Comparison of ENCODE assay signal across 28 cellular contexts in the genomic region with DNA sequence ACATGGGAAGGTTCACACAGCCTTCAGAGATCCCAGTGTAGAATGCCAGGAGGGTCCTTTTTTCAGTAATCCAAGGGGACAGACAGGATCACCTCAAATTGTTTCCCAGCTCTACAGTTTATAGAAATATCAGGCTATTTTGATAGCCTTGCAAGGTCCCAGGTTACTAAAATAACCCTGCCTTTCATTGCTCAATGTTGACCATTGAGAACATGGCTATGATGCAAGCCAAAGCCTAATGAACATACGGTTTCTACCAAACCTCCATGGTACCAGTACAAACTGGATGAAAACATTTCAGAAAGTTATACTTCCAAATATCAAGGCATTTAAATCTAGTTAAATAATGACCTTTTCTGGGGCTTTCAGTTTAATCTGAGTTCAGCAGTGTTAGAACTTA.
"Had no signal": no experiment of that assay in that cellular context is flagged by ENCODE, and none has a peak within 500 bp of the region (broad histone marks: within the 10 kb centered on the region; RNA-seq: fewer than 3 reads in every experiment).

No MANE protein-coding gene starts in this region.

- H3K4me3 ChIP-seq: stomach, suprapubic skin, testis, thoracic aorta, thyroid gland, tibial artery, tibial nerve, transverse colon, upper lobe of left lung, upper lobe of right lung, uterus, vagina had no signal

- H3K27me3 Mint-ChIP-seq: stimulated activated memory B cell treated with anti-CD40 and anti-IgM and Interleukin-4, amounts not matched to agents 10 μg/mL and 1 μg/mL and 100 μg/mL, for 72 hours; stimulated activated naive CD8-positive, alpha-beta T cell treated with anti-CD3 and anti-CD28 coated beads, Interleukin-15, amount 100 ng/mL, for 72 hours; stimulated activated naive CD8-positive, alpha-beta T cell treated with anti-CD3 and anti-CD28 coated beads, Interleukin-15, Interleukin-2, amounts not matched to agents 100 ng/mL and 50 ng/mL, for 24 hours; type B pancreatic cell had no signal

- H3K36me3 ChIP-seq: stomach, suprapubic skin, thoracic aorta, thyroid gland, tibial artery, tibial nerve, transverse colon, upper lobe of left lung, upper lobe of right lung, uterus, vagina had no signal

- H3K4me1 Mint-ChIP-seq: stimulated activated effector memory CD8-positive, alpha-beta T cell treated with anti-CD3 and anti-CD28 coated beads, Interleukin-12 subunit alpha, Interleukin-12 subunit beta, amount 100 ng/mL, for 72 hours; stimulated activated memory B cell treated with anti-CD40 and anti-IgM and Interleukin-4, amounts not matched to agents 10 μg/mL and 1 μg/mL and 100 μg/mL, for 72 hours; stimulated activated naive B cell treated with anti-CD40 and anti-IgM and Interleukin-4, amounts not matched to agents 10 μg/mL and 1 μg/mL and 100 μg/mL, for 72 hours; stimulated activated naive CD8-positive, alpha-beta T cell treated with anti-CD3 and anti-CD28 coated beads, Interleukin-15, amount 100 ng/mL, for 72 hours had no signal

- H3K4me1 ChIP-seq: stomach, suprapubic skin, testis, thyroid gland, tibial artery, tibial nerve, transverse colon, upper lobe of left lung, upper lobe of right lung, uterus, vagina had no signal

- H3K9me3 Mint-ChIP-seq: stimulated activated memory B cell treated with anti-CD40 and anti-IgM and Interleukin-4, amounts not matched to agents 10 μg/mL and 1 μg/mL and 100 μg/mL, for 72 hours; stimulated activated naive B cell treated with anti-CD40 and anti-IgM and Interleukin-4, amounts not matched to agents 10 μg/mL and 1 μg/mL and 100 μg/mL, for 72 hours; stimulated activated naive CD8-positive, alpha-beta T cell treated with anti-CD3 and anti-CD28 coated beads, Interleukin-15, amount 100 ng/mL, for 72 hours; stimulated activated naive CD8-positive, alpha-beta T cell treated with anti-CD3 and anti-CD28 coated beads, Interleukin-15, Interleukin-2, amounts not matched to agents 100 ng/mL and 50 ng/mL, for 24 hours; type B pancreatic cell had no signal

- ATAC-seq: stimulated activated effector memory CD8-positive, alpha-beta T cell treated with anti-CD3 and anti-CD28 coated beads, Interleukin-12 subunit alpha, Interleukin-12 subunit beta, amount 100 ng/mL, for 72 hours; stimulated activated memory B cell treated with anti-CD40 and anti-IgM and Interleukin-4, amounts not matched to agents 10 μg/mL and 1 μg/mL and 100 μg/mL, for 72 hours; stimulated activated naive B cell treated with anti-CD40 and anti-IgM and Interleukin-4, amounts not matched to agents 10 μg/mL and 1 μg/mL and 100 μg/mL, for 72 hours; stimulated activated naive CD8-positive, alpha-beta T cell treated with anti-CD3 and anti-CD28 coated beads, Interleukin-15, amount 100 ng/mL, for 72 hours; stimulated activated naive CD8-positive, alpha-beta T cell treated with anti-CD3 and anti-CD28 coated beads, Interleukin-15, Interleukin-2, amounts not matched to agents 100 U/mL and 50 U/mL, for 24 hours; upper lobe of right lung had no signal

- H3K9me3 ChIP-seq: stomach, suprapubic skin, testis, thoracic aorta, thyroid gland, tibial artery, tibial nerve, transverse colon, upper lobe of left lung, upper lobe of right lung, uterus, vagina had no signal

- H3K27ac Mint-ChIP-seq: stimulated activated effector memory CD8-positive, alpha-beta T cell treated with anti-CD3 and anti-CD28 coated beads, Interleukin-12 subunit alpha, Interleukin-12 subunit beta, amount 100 ng/mL, for 72 hours; stimulated activated memory B cell treated with anti-CD40 and anti-IgM and Interleukin-4, amounts not matched to agents 10 μg/mL and 1 μg/mL and 100 μg/mL, for 72 hours; stimulated activated naive B cell treated with anti-CD40 and anti-IgM and Interleukin-4, amounts not matched to agents 10 μg/mL and 1 μg/mL and 100 μg/mL, for 72 hours; stimulated activated naive CD8-positive, alpha-beta T cell treated with anti-CD3 and anti-CD28 coated beads, Interleukin-15, amount 100 ng/mL, for 72 hours; stimulated activated naive CD8-positive, alpha-beta T cell treated with anti-CD3 and anti-CD28 coated beads, Interleukin-15, Interleukin-2, amounts not matched to agents 100 ng/mL and 50 ng/mL, for 24 hours; type B pancreatic cell had no signal

- H3K27ac ChIP-seq: stomach, suprapubic skin, testis, thoracic aorta, thyroid gland, tibial artery, tibial nerve, transverse colon, upper lobe of left lung, upper lobe of right lung, uterus, vagina had no signal

- DNase-seq: stimulated activated CD4-positive, alpha-beta T cell treated with anti-CD3 and anti-CD28 coated beads, Interleukin-2, amount 100 ng/mL, for 48 hours; stimulated activated CD4-positive, alpha-beta T cell treated with anti-CD3 and anti-CD28 coated beads, Interleukin-4, amount 100 ng/mL, for 1 hour; stimulated activated CD4-positive, alpha-beta T cell treated with anti-CD3 and anti-CD28 coated beads, Interleukin-4, amount 100 ng/mL, for 24 hours; stimulated activated CD4-positive, alpha-beta T cell treated with anti-CD3 and anti-CD28 coated beads, Interleukin-4, amount 100 ng/mL, for 4 hours; stimulated activated CD8-positive, alpha-beta memory T cell treated with anti-CD3 and anti-CD28 coated beads, Interleukin-4, amount 100 ng/mL, for 48 hours; stimulated activated naive B cell treated with anti-CD40 and anti-IgM and Interleukin-4, amounts not matched to agents 10 μg/mL and 1 μg/mL and 100 μg/mL, for 72 hours; stimulated activated naive CD4-positive, alpha-beta T cell; stimulated activated naive CD4-positive, alpha-beta T cell treated with Interleukin-2 at 50 U/mL for 16 hours; stimulated activated naive CD8-positive, alpha-beta T cell treated with anti-CD3 and anti-CD28 coated beads, Interleukin-15, amount 100 ng/mL, for 72 hours; stimulated activated naive CD8-positive, alpha-beta T cell treated with anti-CD3 and anti-CD28 coated beads, Interleukin-15, Interleukin-2, amounts not matched to agents 100 U/mL and 50 U/mL, for 24 hours; stomach; substantia nigra; testis; thyroid gland; tibial artery; transverse colon; trophoblast cell; upper lobe of left lung; upper lobe of right lung; uterus had no signal

- H3K4me3 Mint-ChIP-seq: stimulated activated effector memory CD8-positive, alpha-beta T cell treated with anti-CD3 and anti-CD28 coated beads, Interleukin-12 subunit alpha, Interleukin-12 subunit beta, amount 100 ng/mL, for 72 hours; stimulated activated memory B cell treated with anti-CD40 and anti-IgM and Interleukin-4, amounts not matched to agents 10 μg/mL and 1 μg/mL and 100 μg/mL, for 72 hours; stimulated activated naive B cell treated with anti-CD40 and anti-IgM and Interleukin-4, amounts not matched to agents 10 μg/mL and 1 μg/mL and 100 μg/mL, for 72 hours; stimulated activated naive CD8-positive, alpha-beta T cell treated with anti-CD3 and anti-CD28 coated beads, Interleukin-15, amount 100 ng/mL, for 72 hours; stimulated activated naive CD8-positive, alpha-beta T cell treated with anti-CD3 and anti-CD28 coated beads, Interleukin-15, Interleukin-2, amounts not matched to agents 100 ng/mL and 50 ng/mL, for 24 hours; type B pancreatic cell had no signal

- H3K27me3 ChIP-seq: suprapubic skin, testis, tibial artery, transverse colon, upper lobe of left lung, upper lobe of right lung, vagina had no signal

- H3K36me3 Mint-ChIP-seq: stimulated activated effector memory CD8-positive, alpha-beta T cell treated with anti-CD3 and anti-CD28 coated beads, Interleukin-12 subunit alpha, Interleukin-12 subunit beta, amount 100 ng/mL, for 72 hours; stimulated activated memory B cell treated with anti-CD40 and anti-IgM and Interleukin-4, amounts not matched to agents 10 μg/mL and 1 μg/mL and 100 μg/mL, for 72 hours; stimulated activated naive B cell treated with anti-CD40 and anti-IgM and Interleukin-4, amounts not matched to agents 10 μg/mL and 1 μg/mL and 100 μg/mL, for 72 hours; type B pancreatic cell had no signal
